Comparison of ENCODE assay signal across 28 cellular contexts in the genomic region with DNA sequence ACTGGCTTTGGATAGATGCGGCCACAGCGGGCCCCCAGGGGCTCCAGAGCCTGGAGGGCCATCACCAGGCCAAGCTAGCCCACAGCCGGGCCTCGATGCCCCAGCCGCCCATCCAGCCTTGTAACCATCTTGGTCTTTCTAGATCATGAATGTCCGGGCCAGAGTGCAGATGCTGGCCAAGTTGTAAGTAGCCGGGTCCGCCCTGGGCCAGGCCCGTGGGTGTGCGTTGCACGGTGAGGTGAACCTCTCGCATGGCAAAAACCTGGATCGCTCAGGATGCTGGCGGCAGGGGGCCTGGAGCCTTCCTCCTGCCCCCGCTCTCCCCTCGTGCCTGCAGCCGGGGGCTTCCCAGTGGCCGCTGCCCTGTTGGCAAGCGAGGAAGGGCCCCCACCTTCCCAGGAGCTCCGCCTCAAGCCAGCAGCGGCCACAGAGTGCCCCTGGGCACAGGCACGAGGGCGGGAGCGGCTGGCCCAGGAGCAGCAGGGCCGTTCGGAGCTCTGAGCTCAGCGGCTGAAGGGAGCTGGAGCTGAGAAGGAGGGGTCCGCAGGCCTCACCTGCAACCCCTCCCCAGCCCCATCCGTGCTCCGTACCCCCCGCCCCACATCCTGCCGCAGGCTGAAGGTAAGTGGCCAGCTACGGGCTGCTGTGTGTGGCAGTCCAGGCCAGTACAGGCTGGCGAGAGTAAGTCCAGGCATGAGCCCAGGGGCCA. TPM values are rescaled to one million over a fixed set of nuclear protein-coding genes. Genes with fewer than 3 reads are reported as not detected.
DNase-seq lines count a peak whose midpoint lies in the region; ATAC-seq, FAIRE-seq and TF ChIP-seq lines count a peak whose summit lies in the region.
"Had no signal": no experiment of that assay in that cellular context is flagged by ENCODE, and none has a peak within 500 bp of the region (broad histone marks: within the 10 kb centered on the region; RNA-seq: fewer than 3 reads in every experiment).

No MANE protein-coding gene starts in this region.

- no peaks in the 10 kb centered on the region for H3K36me3 ChIP-seq in BLaER1
- no peaks in the 10 kb centered on the region for H3K36me3 ChIP-seq in Caco-2 (ENCODE audit: control insufficient read depth, insufficient read depth, low read length)
- H3K36me3 ChIP-seq in pancreas, result no peaks in the 10 kb centered on the region
- H3K36me3 ChIP-seq: adrenal gland, brain microvascular endothelial cell, ovary, thoracic aorta had no signal

- no peak overlapping the region for H3K27ac ChIP-seq in BLaER1
- no peak overlapping the region for H3K27ac ChIP-seq in pancreas
- H3K27ac ChIP-seq: adrenal gland, brain microvascular endothelial cell, ovary, thoracic aorta had no signal

- H3K36me3 Mint-ChIP-seq in Caco-2 (ENCODE audit: insufficient read depth, unreplicated experiment), result peaks cover 4% of the 10 kb centered on the region
- H3K36me3 Mint-ChIP-seq in activated CD8-positive, alpha-beta memory T cell treated with anti-CD3 and anti-CD28 coated beads, Interleukin-2, amount 10 ng/mL, durations not matched to agents 7 days and 5 days, result no peaks in the 10 kb centered on the region
- H3K36me3 Mint-ChIP-seq: stimulated activated memory B cell treated with anti-CD40 and anti-IgM and Interleukin-4, amounts not matched to agents 10 μg/mL and 1 μg/mL and 100 μg/mL, for 72 hours had no signal

- ATAC-seq in pancreas (no peak), left lobe of liver (no peak)
- ATAC-seq in activated CD8-positive, alpha-beta memory T cell treated with anti-CD3 and anti-CD28 coated beads, Interleukin-2, amount 10 ng/mL, durations not matched to agents 7 days and 5 days, result no peak
- ATAC-seq: effector memory CD8-positive, alpha-beta T cell; esophagus mucosa; stimulated activated memory B cell treated with anti-CD40 and anti-IgM and Interleukin-4, amounts not matched to agents 10 μg/mL and 1 μg/mL and 100 μg/mL, for 72 hours had no signal

- POLR2A ChIA-PET in Caco-2 (lab: Charles Lee), result no interaction called here

- no peak for TF ChIP-seq CTCF in Caco-2 (IDR thresholded peaks at IDR 0.05; ENCODE audit: insufficient read depth in 1 of 2, low read depth in 1 of 2, low read length in 1 of 2, severe bottlenecking in 1 of 2, unreplicated experiment in 1 of 2)
- no peak for TF ChIP-seq CTCF in pancreas (IDR thresholded peaks at IDR 0.05)

- no peaks in the 10 kb centered on the region for H3K9me3 Mint-ChIP-seq in Caco-2 (ENCODE audit: unreplicated experiment)
- no peaks in the 10 kb centered on the region for H3K9me3 Mint-ChIP-seq in activated CD8-positive, alpha-beta memory T cell treated with anti-CD3 and anti-CD28 coated beads, Interleukin-2, amount 10 ng/mL, durations not matched to agents 7 days and 5 days (ENCODE audit: low read depth)
- H3K9me3 Mint-ChIP-seq: effector memory CD8-positive, alpha-beta T cell had no signal

- WGBS in pancreas, 2 donors, result 86 to 90% methylated on average over 31 to 34 of the region's 34 CpGs

- no peak overlapping the region for H3K27ac Mint-ChIP-seq in Caco-2 (ENCODE audit: unreplicated experiment)
- no peak overlapping the region for H3K27ac Mint-ChIP-seq in activated CD8-positive, alpha-beta memory T cell treated with anti-CD3 and anti-CD28 coated beads, Interleukin-2, amount 10 ng/mL, durations not matched to agents 7 days and 5 days
- H3K27ac Mint-ChIP-seq: effector memory CD8-positive, alpha-beta T cell; naive B cell; stimulated activated memory B cell treated with anti-CD40 and anti-IgM and Interleukin-4, amounts not matched to agents 10 μg/mL and 1 μg/mL and 100 μg/mL, for 72 hours had no signal

- no peak overlapping the region for H3K9ac ChIP-seq in BLaER1

- peak; percentile 1 to 29 for DNase-seq in Caco-2
- DNase-seq in iPS-NIHi11 (ENCODE audit: low spot score), result peak; percentile 21
- DNase-seq in pancreas, result peak in 4 of 6 donors; percentile 8 to 68 (median 31)
- no peak for DNase-seq in left lobe of liver (ENCODE audit: low spot score)
- no peak for DNase-seq in NCI-H1048 (lab: John Stamatoyannopoulos, UW)
- no peak for DNase-seq in activated CD8-positive, alpha-beta memory T cell treated with anti-CD3 and anti-CD28 coated beads, Interleukin-2, amount 10 ng/mL, durations not matched to agents 7 days and 5 days
- DNase-seq: brain microvascular endothelial cell; DND-41; effector memory CD8-positive, alpha-beta T cell; foreskin melanocyte; hypothalamus; Kasumi-1; mesendoderm; naive B cell; NCI-H1092; NCI-H187 treated with DMSO at 0.1 percent for 48 hours; NCI-H2227 treated with DMSO at 0.1 percent for 48 hours had no signal

- CTCF ChIA-PET in Caco-2 (lab: Charles Lee), result interaction anchor here (0.6 to 0.7 kb wide), 2 partner anchors 282 to 341 kb away, joined by 3 read pairs; no protein-coding TSS in a partner anchor
- CTCF ChIA-PET in activated CD8-positive, alpha-beta memory T cell treated with anti-CD3 and anti-CD28 coated beads, Interleukin-2, amount 10 ng/mL, durations not matched to agents 7 days and 5 days (lab: Charles Lee), result no interaction called here

- no TSS peak for BruUV-seq in Caco-2 (replicated peaks; lab: Mats Ljungman, UMichigan)

- intact Hi-C loops in Caco-2 (cut with micrococcal nuclease; ENCODE audit: unreplicated experiment), result no loop called here
- intact Hi-C loops in pancreas (cut with DNase I), result no loop called here

- peaks cover 5% of the 10 kb centered on the region for H3K27me3 Mint-ChIP-seq in Caco-2 (ENCODE audit: insufficient read depth, unreplicated experiment)
- H3K27me3 Mint-ChIP-seq in activated CD8-positive, alpha-beta memory T cell treated with anti-CD3 and anti-CD28 coated beads, Interleukin-2, amount 10 ng/mL, durations not matched to agents 7 days and 5 days, result peaks cover 11% of the 10 kb centered on the region

- H3K4me1 Mint-ChIP-seq in Caco-2 (ENCODE audit: low read depth, unreplicated experiment), result peaks cover 8% of the 10 kb centered on the region
- H3K4me1 Mint-ChIP-seq in activated CD8-positive, alpha-beta memory T cell treated with anti-CD3 and anti-CD28 coated beads, Interleukin-2, amount 10 ng/mL, durations not matched to agents 7 days and 5 days, result peaks cover 6% of the 10 kb centered on the region

- H3K4me1 ChIP-seq in BLaER1 (peaks cover 47% of the 10 kb centered on the region), Caco-2 (no peaks in the 10 kb centered on the region; the same call in 1 of the 2 replicates), pancreas (no peaks in the 10 kb centered on the region)

- H4K20me1 ChIP-seq in BLaER1, result no peaks in the 10 kb centered on the region

- no peak overlapping the region for H3K4me3 ChIP-seq in BLaER1
- H3K4me3 ChIP-seq in Caco-2 (ENCODE audit: low read depth, low read length), result no peak overlapping the region
- H3K4me3 ChIP-seq in pancreas, result no peak overlapping the region
- H3K4me3 ChIP-seq: adrenal gland, ovary, thoracic aorta had no signal

- FAIRE-seq in pancreas (lab: Jason Lieb, UNC), result no peak
- FAIRE-seq: colon, GM12891, keratinocyte, TTC549 had no signal

- H3K4me2 ChIP-seq in BLaER1, result peak overlapping the region; percentile 67

- H3K9me3 ChIP-seq in BLaER1 (no peaks in the 10 kb centered on the region), Caco-2 (no peaks in the 10 kb centered on the region), pancreas (no peaks in the 10 kb centered on the region)
- H3K9me3 ChIP-seq: adrenal gland, ovary, thoracic aorta had no signal

- H3K27me3 ChIP-seq in BLaER1 (no peaks in the 10 kb centered on the region; the same call in 1 of the 2 replicates), Caco-2 (replicated peaks; ENCODE audit: control insufficient read depth, insufficient read depth, low read length) (no peaks in the 10 kb centered on the region), pancreas (no peaks in the 10 kb centered on the region)
- H3K27me3 ChIP-seq: adrenal gland, brain microvascular endothelial cell, ovary had no signal

- H3K4me3 Mint-ChIP-seq in Caco-2 (ENCODE audit: unreplicated experiment), result no peak overlapping the region
- no peak overlapping the region for H3K4me3 Mint-ChIP-seq in activated CD8-positive, alpha-beta memory T cell treated with anti-CD3 and anti-CD28 coated beads, Interleukin-2, amount 10 ng/mL, durations not matched to agents 7 days and 5 days
- H3K4me3 Mint-ChIP-seq: effector memory CD8-positive, alpha-beta T cell; naive B cell; stimulated activated memory B cell treated with anti-CD40 and anti-IgM and Interleukin-4, amounts not matched to agents 10 μg/mL and 1 μg/mL and 100 μg/mL, for 72 hours had no signal

RNA-seq across cellular contexts. Expression of gene MRPL23, which starts 10.9 kb away (rescaled TPM):
- total RNA-seq in Caco-2 (2022) (7.8 and 15.0 TPM in 2 replicates), pancreas (10 to 100 TPM; 16.7 to 58.1 (median 31.5) TPM), left lobe of liver (47.2 TPM)
- 10 to 100 TPM; 79.3 to 92.1 TPM for polyA plus RNA-seq in pancreas
- total RNA-seq in activated CD8-positive, alpha-beta memory T cell treated with anti-CD3 and anti-CD28 coated beads, Interleukin-2, amount 10 ng/mL, durations not matched to agents 7 days and 5 days, result 100 to 1,000 TPM; 109 to 114 TPM

RNA-seq across cellular contexts. Expression of gene TNNT3, which starts 16.7 kb away (rescaled TPM):
- 0.88 and 2.8 TPM in 2 replicates for total RNA-seq in Caco-2 (2022)
- 1 to 10 TPM in 2 of 6 donors, under 1 TPM in 4; 0.24 to 2.0 (median 0.70) TPM for total RNA-seq in pancreas
- 1 to 10 TPM; 3.1 to 6.6 TPM for polyA plus RNA-seq in pancreas
- total RNA-seq in left lobe of liver, result not detected
- total RNA-seq in activated CD8-positive, alpha-beta memory T cell treated with anti-CD3 and anti-CD28 coated beads, Interleukin-2, amount 10 ng/mL, durations not matched to agents 7 days and 5 days, result 1 to 10 TPM; 1.1 to 7.6 TPM

RNA-seq across cellular contexts. Expression of gene PRR33, which starts 44.5 kb away (rescaled TPM):
- total RNA-seq in Caco-2 (2022) (not detected in 2 replicates), pancreas (not detected), left lobe of liver (not detected)
- not detected for polyA plus RNA-seq in pancreas
- not detected for total RNA-seq in activated CD8-positive, alpha-beta memory T cell treated with anti-CD3 and anti-CD28 coated beads, Interleukin-2, amount 10 ng/mL, durations not matched to agents 7 days and 5 days
- total RNA-seq: esophagus mucosa, OCI-LY7, ovary had no signal
- polyA plus RNA-seq: keratinocyte had no signal

Comparison
In these comparisons a context has a peak if more than half of its experiments do, and no peak if none do; other contexts are left out.
1. DNase-seq: peak in Caco-2 (2 of 2), iPS-NIHi11 (single experiment) and pancreas (4 of 6); none in left lobe of liver (single experiment), NCI-H1048 (single experiment) and activated CD8-positive, alpha-beta memory T cell treated with anti-CD3 and anti-CD28 coated beads, Interleukin-2, amount 10 ng/mL, durations not matched to agents 7 days and 5 days (single experiment).